31 cellular contexts compared by ENCODE assay signal in genomic region chr5:146592342-146592741, GRCh38.
"Had no signal": no experiment of that assay in that cellular context is flagged by ENCODE, and none has a peak within 500 bp of the region (broad histone marks: within the 10 kb centered on the region; RNA-seq: fewer than 3 reads in every experiment).

No MANE protein-coding gene starts in this region.

- DNase-seq: activated B cell treated with CpG ODN at 0.5 μM for 24 hours; activated CD4-positive, alpha-beta memory T cell treated with anti-CD3 and anti-CD28 coated beads for 36 hours; activated CD4-positive, alpha-beta T cell treated with anti-CD3 and anti-CD28 coated beads for 4 hours; activated CD4-positive, alpha-beta T cell treated with anti-CD3 and anti-CD28 coated beads, Interleukin-2, amount 10 ng/mL, durations not matched to agents 24 days and 14 days; activated CD4-positive, alpha-beta T cell treated with anti-CD3 and anti-CD28 coated beads, Interleukin-2, amount 50 U/mL, for 1 hour; activated CD4-positive, alpha-beta T cell treated with anti-CD3 and anti-CD28 coated beads, Interleukin-2, amount 50 U/mL, for 4 hours; activated CD4-positive, CD25-positive, alpha-beta regulatory T cell treated with anti-CD3 and anti-CD28 coated beads, Interleukin-2, amount 50 U/mL, for 72 hours; activated CD8-positive, alpha-beta memory T cell treated with anti-CD3 and anti-CD28 coated beads, Interleukin-2, amount 50 U/mL, for 4 hours; activated CD8-positive, alpha-beta T cell treated with anti-CD3 and anti-CD28 coated beads for 36 hours; activated effector memory CD4-positive, alpha-beta T cell treated with anti-CD3 and anti-CD28 coated beads, Interleukin-2, amount 50 U/mL, for 16 hours; activated gamma-delta T cell treated with Interleukin-2 at 50 U/mL for 16 hours; activated naive CD4-positive, alpha-beta T cell; activated naive CD4-positive, alpha-beta T cell treated with anti-CD3 and anti-CD28 coated beads for 36 hours; activated naive CD4-positive, alpha-beta T cell treated with anti-CD3 and anti-CD28 coated beads, Interleukin-2, amount 50 U/mL, for 16 hours; activated naive CD8-positive, alpha-beta T cell treated with anti-CD3 and anti-CD28 coated beads for 36 hours; activated T-cell treated with anti-CD3 and anti-CD28 coated beads for 4 hours; activated T-cell treated with anti-CD3 and anti-CD28 coated beads, Interleukin-2, amount 50 U/mL, for 1 hour; activated T-cell treated with anti-CD3 and anti-CD28 coated beads, Interleukin-2, amount 50 U/mL, for 4 hours; activated T-cell treated with anti-CD3 and anti-CD28 coated beads, Interleukin-2, amount 50 U/mL, for 72 hours; adrenal gland; amniotic stem cell; aorta; caudate nucleus; cerebellar nuclear complex; T-helper 1 cell; T-helper 2 cell; T-helper 9 cell had no signal

- H3K27me3 ChIP-seq: adrenal gland, cardiac muscle cell had no signal

- H3K36me3 ChIP-seq: adrenal gland, cardiac muscle cell had no signal

- H3K9me3 ChIP-seq: adrenal gland had no signal

- H3K27ac ChIP-seq: adrenal gland, cardiac muscle cell, VCaP had no signal

- H3K4me1 ChIP-seq: adrenal gland had no signal

- ATAC-seq: activated CD8-positive, alpha-beta T cell treated with anti-CD3 and anti-CD28 coated beads for 36 hours; activated naive CD4-positive, alpha-beta T cell treated with anti-CD3 and anti-CD28 coated beads, Interleukin-2, amount 50 U/mL, for 72 hours; activated T-cell treated with anti-CD3 and anti-CD28 coated beads, Interleukin-2, amount 50 U/mL, for 4 hours; activated T-cell treated with anti-CD3 and anti-CD28 coated beads, Interleukin-2, amount 50 U/mL, for 72 hours; activated T-helper 17 cell treated with anti-CD3 and anti-CD28 coated beads, Interleukin-2, amount 50 U/mL, for 72 hours had no signal

- H3K4me3 ChIP-seq: adrenal gland, cardiac muscle cell had no signal
